In genomic region chr14:75499084-75499875, GRCh38 we compare ENCODE assay signal across 13 cellular contexts. TPM values are rescaled to one million over a fixed set of nuclear protein-coding genes. Genes with fewer than 3 reads are reported as not detected.
DNase-seq lines count a peak whose midpoint lies in the region; ATAC-seq and TF ChIP-seq lines count a peak whose summit lies in the region.
"Had no signal": no experiment of that assay in that cellular context is flagged by ENCODE, and none has a peak within 500 bp of the region (broad histone marks: within the 10 kb centered on the region; RNA-seq: fewer than 3 reads in every experiment).

No MANE protein-coding gene starts in this region.

- intact Hi-C loops in dorsolateral prefrontal cortex (cut with DNase I): no loop called here

- no peak overlapping the region for H4K5ac ChIP-seq in mesendoderm (ENCODE audit: low read length)

- no peak overlapping the region for H2BK120ac ChIP-seq in mesendoderm (ENCODE audit: low read depth, low read length)

- H3K27ac Mint-ChIP-seq in activated CD8-positive, alpha-beta T cell treated with anti-CD3 and anti-CD28 coated beads, Interleukin-2, amount 10 ng/mL, durations not matched to agents 7 days and 5 days: peak overlapping the region; percentile 67
- H3K27ac Mint-ChIP-seq: WTC11 had no signal

- no peaks in the 10 kb centered on the region for H3K36me3 ChIP-seq in mesendoderm (ENCODE audit: control insufficient read depth, insufficient read depth, low read length)
- H3K36me3 ChIP-seq: tibial artery had no signal

- no peaks in the 10 kb centered on the region for H3K27me3 ChIP-seq in dorsolateral prefrontal cortex
- no peaks in the 10 kb centered on the region for H3K27me3 ChIP-seq in mesendoderm (ENCODE audit: insufficient read depth, low read length, poor library complexity)
- H3K27me3 ChIP-seq: tibial artery had no signal

- TF ChIP-seq CTCF in GM10248 (IDR thresholded peaks at IDR 0.05; ENCODE audit: control extremely low read depth, extremely low read depth, low read depth, missing control alignments): no peak
- no peak for TF ChIP-seq CTCF in dorsolateral prefrontal cortex (IDR thresholded peaks at IDR 0.05 in 54 of 56, conservative IDR thresholded peaks at IDR 0.05 in 2 of 56; ENCODE audit: low read depth in 1 of 56, partially characterized antibody in 56 of 56)

- WGBS in mesendoderm (ENCODE audit: extremely low coverage, insufficient coverage, low lambda C conversion rate): no CpG with 5 or more reads among the region's 16 CpGs

- DNase-seq in GM10248 (ENCODE audit: extremely low spot score) (peak; percentile 60), OCI-M2 (lab: John Stamatoyannopoulos, UW; ENCODE audit: unreplicated experiment) (no peak), EL (no peak), dorsolateral prefrontal cortex (no peak), mesendoderm (no peak)
- peak; percentile 48 for DNase-seq in activated CD8-positive, alpha-beta T cell treated with anti-CD3 and anti-CD28 coated beads, Interleukin-2, amount 10 ng/mL, durations not matched to agents 7 days and 5 days
- DNase-seq: kidney glomerular epithelial cell; stimulated activated CD4-positive, alpha-beta T cell treated with anti-CD3 and anti-CD28 coated beads, Interleukin-2, amount 100 ng/mL, for 48 hours; tibial artery had no signal

- H3K79me2 ChIP-seq in mesendoderm (ENCODE audit: control insufficient read depth, insufficient read depth, low read length): no peaks in the 10 kb centered on the region

- POLR2A ChIA-PET in GM10248 (lab: Yijun Ruan, JAX): no interaction called here
- POLR2A ChIA-PET in activated CD8-positive, alpha-beta T cell treated with anti-CD3 and anti-CD28 coated beads, Interleukin-2, amount 10 ng/mL, durations not matched to agents 7 days and 5 days (lab: Charles Lee): interaction anchor here (1.0 to 1.4 kb wide), 2 partner anchors 9 to 22 kb away, joined by 4 to 5 read pairs; no protein-coding TSS in a partner anchor

- no peak overlapping the region for H3K56ac ChIP-seq in mesendoderm (ENCODE audit: low read length)

- CTCF ChIA-PET in GM10248 (lab: Yijun Ruan, JAX): interaction anchor here (0.7 to 7.1 kb wide), 10 partner anchors 9 to 155 kb away, joined by 3 to 97 read pairs (median 6); partner anchors contain the start of gene BATF
- CTCF ChIA-PET in activated CD8-positive, alpha-beta T cell treated with anti-CD3 and anti-CD28 coated beads, Interleukin-2, amount 10 ng/mL, durations not matched to agents 7 days and 5 days (lab: Charles Lee): interaction anchor here (1.3 to 4.2 kb wide), 6 partner anchors 9 to 67 kb away, joined by 5 to 16 read pairs (median 8); partner anchors contain the start of gene BATF

- no peaks in the 10 kb centered on the region for H3K4me1 ChIP-seq in mesendoderm (ENCODE audit: control insufficient read depth, low read depth, low read length)
- H3K4me1 ChIP-seq: tibial artery had no signal

- no peak overlapping the region for H2BK15ac ChIP-seq in mesendoderm (replicated peaks; ENCODE audit: low read depth)

- ATAC-seq in GM19043 (IDR thresholded peaks at IDR 0.05; ENCODE audit: low read depth, unreplicated experiment) (peak; percentile 73), HG02852 (IDR thresholded peaks at IDR 0.05; ENCODE audit: unreplicated experiment) (peak; percentile 62)
- ATAC-seq in activated CD8-positive, alpha-beta T cell treated with anti-CD3 and anti-CD28 coated beads, Interleukin-2, amount 10 ng/mL, durations not matched to agents 7 days and 5 days: peak; percentile 61
- ATAC-seq: WTC11 had no signal

- H3K4me2 ChIP-seq in mesendoderm (ENCODE audit: low read length): no peak overlapping the region

- no peak overlapping the region for H3K9ac ChIP-seq in mesendoderm (ENCODE audit: low read length)

- no peaks in the 10 kb centered on the region for H3K79me1 ChIP-seq in mesendoderm (ENCODE audit: low read length)

- no peak overlapping the region for H3K4ac ChIP-seq in mesendoderm (ENCODE audit: low read depth, low read length)

- H3K9me3 Mint-ChIP-seq in activated CD8-positive, alpha-beta T cell treated with anti-CD3 and anti-CD28 coated beads, Interleukin-2, amount 10 ng/mL, durations not matched to agents 7 days and 5 days (ENCODE audit: insufficient read depth): peaks cover 2% of the 10 kb centered on the region

- no peak overlapping the region for H2AK5ac ChIP-seq in mesendoderm (ENCODE audit: low read length)

- H3K27ac ChIP-seq in dorsolateral prefrontal cortex (no peak overlapping the region), mesendoderm (ENCODE audit: low read depth, low read length) (no peak overlapping the region)
- H3K27ac ChIP-seq: tibial artery had no signal

- no peak overlapping the region for H3K18ac ChIP-seq in mesendoderm (ENCODE audit: low read length)

- H3K4me3 ChIP-seq in dorsolateral prefrontal cortex (no peak overlapping the region), mesendoderm (ENCODE audit: low read length) (no peak overlapping the region)
- H3K4me3 ChIP-seq: tibial artery had no signal

- H2BK5ac ChIP-seq in mesendoderm (ENCODE audit: low read length): no peak overlapping the region

- H3K27me3 Mint-ChIP-seq in activated CD8-positive, alpha-beta T cell treated with anti-CD3 and anti-CD28 coated beads, Interleukin-2, amount 10 ng/mL, durations not matched to agents 7 days and 5 days (ENCODE audit: low read depth): no peaks in the 10 kb centered on the region

- no peak overlapping the region for H3K4me3 Mint-ChIP-seq in activated CD8-positive, alpha-beta T cell treated with anti-CD3 and anti-CD28 coated beads, Interleukin-2, amount 10 ng/mL, durations not matched to agents 7 days and 5 days
- H3K4me3 Mint-ChIP-seq: WTC11 had no signal

- no peak overlapping the region for H4K8ac ChIP-seq in mesendoderm (ENCODE audit: low read depth, low read length)

- peaks cover 44% of the 10 kb centered on the region for H3K4me1 Mint-ChIP-seq in activated CD8-positive, alpha-beta T cell treated with anti-CD3 and anti-CD28 coated beads, Interleukin-2, amount 10 ng/mL, durations not matched to agents 7 days and 5 days (ENCODE audit: low read depth)
- H3K4me1 Mint-ChIP-seq: WTC11 had no signal

- no peak overlapping the region for H3K23ac ChIP-seq in mesendoderm (ENCODE audit: low read length)

- no peaks in the 10 kb centered on the region for H3K36me3 Mint-ChIP-seq in activated CD8-positive, alpha-beta T cell treated with anti-CD3 and anti-CD28 coated beads, Interleukin-2, amount 10 ng/mL, durations not matched to agents 7 days and 5 days (ENCODE audit: low read depth)
- H3K36me3 Mint-ChIP-seq: WTC11 had no signal

RNA-seq across cellular contexts. Expression of gene BATF, which starts 23.0 kb away (rescaled TPM):
- 10 to 100 TPM; 41.3 to 41.6 TPM for total RNA-seq in activated CD8-positive, alpha-beta T cell treated with anti-CD3 and anti-CD28 coated beads, Interleukin-2, amount 10 ng/mL, durations not matched to agents 7 days and 5 days
- total RNA-seq in dorsolateral prefrontal cortex: 1 to 10 TPM in 25 of 120 experiments, under 1 TPM in 19, not detected in 76; 0.47 to 3.4 (median 1.2) TPM
- polyA plus RNA-seq in mesendoderm (2013, experiment 1 of 2): not detected
- polyA plus RNA-seq in mesendoderm (2013, experiment 2 of 2): not detected
- total RNA-seq: WTC11 had no signal
- polyA plus RNA-seq: BJ had no signal

Comparison
In these comparisons a context has a peak if more than half of its experiments do, and no peak if none do; other contexts are left out.
1. DNase-seq: peak in GM10248 (single experiment) and activated CD8-positive, alpha-beta T cell treated with anti-CD3 and anti-CD28 coated beads, Interleukin-2, amount 10 ng/mL, durations not matched to agents 7 days and 5 days (single experiment); none in OCI-M2 (single experiment), EL (single experiment), dorsolateral prefrontal cortex (0 of 10) and mesendoderm (single experiment).
2. RNA of gene BATF, which starts 23.0 kb away (total RNA-seq): 41.3 to 41.6 TPM in activated CD8-positive, alpha-beta T cell treated with anti-CD3 and anti-CD28 coated beads, Interleukin-2, amount 10 ng/mL, durations not matched to agents 7 days and 5 days; 0.47 to 3.4 TPM in dorsolateral prefrontal cortex; every median in the first group is over 4 times any median in the second.
3. Peak in every context shown above with its lines, with median percentiles within 50 percentile points of each other: ATAC-seq.